Comparison of ENCODE assay signal across 1 cellular context in genomic region chr19:48568345-48568886, GRCh38.
TF ChIP-seq lines count a peak whose summit lies in the region.

No MANE protein-coding gene starts in this region.

TF ChIP-seq in HepG2, 621 proteins besides CTCF, POLR2A, EP300 and RAD21 (continued from another document and continues in another):
- TF ChIP-seq, protein P1, sequence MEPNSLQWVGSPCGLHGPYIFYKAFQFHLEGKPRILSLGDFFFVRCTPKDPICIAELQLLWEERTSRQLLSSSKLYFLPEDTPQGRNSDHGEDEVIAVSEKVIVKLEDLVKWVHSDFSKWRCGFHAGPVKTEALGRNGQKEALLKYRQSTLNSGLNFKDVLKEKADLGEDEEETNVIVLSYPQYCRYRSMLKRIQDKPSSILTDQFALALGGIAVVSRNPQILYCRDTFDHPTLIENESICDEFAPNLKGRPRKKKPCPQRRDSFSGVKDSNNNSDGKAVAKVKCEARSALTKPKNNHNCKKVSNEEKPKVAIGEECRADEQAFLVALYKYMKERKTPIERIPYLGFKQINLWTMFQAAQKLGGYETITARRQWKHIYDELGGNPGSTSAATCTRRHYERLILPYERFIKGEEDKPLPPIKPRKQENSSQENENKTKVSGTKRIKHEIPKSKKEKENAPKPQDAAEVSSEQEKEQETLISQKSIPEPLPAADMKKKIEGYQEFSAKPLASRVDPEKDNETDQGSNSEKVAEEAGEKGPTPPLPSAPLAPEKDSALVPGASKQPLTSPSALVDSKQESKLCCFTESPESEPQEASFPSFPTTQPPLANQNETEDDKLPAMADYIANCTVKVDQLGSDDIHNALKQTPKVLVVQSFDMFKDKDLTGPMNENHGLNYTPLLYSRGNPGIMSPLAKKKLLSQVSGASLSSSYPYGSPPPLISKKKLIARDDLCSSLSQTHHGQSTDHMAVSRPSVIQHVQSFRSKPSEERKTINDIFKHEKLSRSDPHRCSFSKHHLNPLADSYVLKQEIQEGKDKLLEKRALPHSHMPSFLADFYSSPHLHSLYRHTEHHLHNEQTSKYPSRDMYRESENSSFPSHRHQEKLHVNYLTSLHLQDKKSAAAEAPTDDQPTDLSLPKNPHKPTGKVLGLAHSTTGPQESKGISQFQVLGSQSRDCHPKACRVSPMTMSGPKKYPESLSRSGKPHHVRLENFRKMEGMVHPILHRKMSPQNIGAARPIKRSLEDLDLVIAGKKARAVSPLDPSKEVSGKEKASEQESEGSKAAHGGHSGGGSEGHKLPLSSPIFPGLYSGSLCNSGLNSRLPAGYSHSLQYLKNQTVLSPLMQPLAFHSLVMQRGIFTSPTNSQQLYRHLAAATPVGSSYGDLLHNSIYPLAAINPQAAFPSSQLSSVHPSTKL (CRISPR knock-in tag; IDR thresholded peaks at IDR 0.05), result no peak
- TF ChIP-seq THAP9 (CRISPR knock-in tag; IDR thresholded peaks at IDR 0.05; ENCODE audit: borderline replicate concordance) (no peak), SMAD3 (CRISPR knock-in tag; IDR thresholded peaks at IDR 0.05) (no peak), PCBP1 (IDR thresholded peaks at IDR 0.05; ENCODE audit: borderline replicate concordance, low read depth, low read length) (no peak), ZC3H13 (CRISPR knock-in tag; IDR thresholded peaks at IDR 0.05) (no peak), SNRNP70 (IDR thresholded peaks at IDR 0.05; ENCODE audit: low read depth, low read length) (no peak), ZNF350 (CRISPR knock-in tag; IDR thresholded peaks at IDR 0.05; ENCODE audit: borderline replicate concordance, low read depth) (no peak), REL (CRISPR knock-in tag; conservative IDR thresholded peaks at IDR 0.05) (no peak), ZNF232 (CRISPR knock-in tag; IDR thresholded peaks at IDR 0.05; ENCODE audit: borderline replicate concordance) (no peak), IKZF1 (IDR thresholded peaks at IDR 0.05) (no peak), NCOA1 (CRISPR knock-in tag; IDR thresholded peaks at IDR 0.05) (no peak), ZNF10 (CRISPR knock-in tag; IDR thresholded peaks at IDR 0.05; ENCODE audit: borderline replicate concordance, low read depth) (no peak), MTA1 (CRISPR knock-in tag; IDR thresholded peaks at IDR 0.05; ENCODE audit: borderline replicate concordance) (no peak), ZNF510 (CRISPR knock-in tag; IDR thresholded peaks at IDR 0.05; ENCODE audit: low read depth) (no peak), ZBTB25 (CRISPR knock-in tag; IDR thresholded peaks at IDR 0.05) (peak; percentile 35; the same call in 1 of the 2 replicates), ZNF777 (CRISPR knock-in tag; IDR thresholded peaks at IDR 0.05) (no peak), KLF11 (CRISPR knock-in tag; IDR thresholded peaks at IDR 0.05) (no peak), DR1 (CRISPR knock-in tag; IDR thresholded peaks at IDR 0.05) (no peak), LBX2 (CRISPR knock-in tag; IDR thresholded peaks at IDR 0.05; ENCODE audit: borderline replicate concordance) (no peak), NR2C2 (CRISPR knock-in tag; IDR thresholded peaks at IDR 0.05; ENCODE audit: borderline replicate concordance) (no peak), BCL6 (CRISPR knock-in tag; IDR thresholded peaks at IDR 0.05) (no peak), ZNF598 (CRISPR knock-in tag; IDR thresholded peaks at IDR 0.05; ENCODE audit: borderline replicate concordance) (0 out of 2 replicates have a peak, but pooled peaks have one; percentile 23), ZNF362 (CRISPR knock-in tag; IDR thresholded peaks at IDR 0.05; ENCODE audit: borderline replicate concordance) (no peak), MLLT10 (CRISPR knock-in tag; IDR thresholded peaks at IDR 0.05) (no peak), ELF3 (CRISPR knock-in tag; IDR thresholded peaks at IDR 0.05) (no peak), JUN (CRISPR knock-in tag; IDR thresholded peaks at IDR 0.05) (peak; percentile 43; the same call in 1 of the 2 replicates), ZNF549 (CRISPR knock-in tag; IDR thresholded peaks at IDR 0.05) (no peak), FOXC1 (CRISPR knock-in tag; IDR thresholded peaks at IDR 0.05; ENCODE audit: borderline replicate concordance) (no peak), SAP130 (CRISPR knock-in tag; IDR thresholded peaks at IDR 0.05; ENCODE audit: low read depth) (0 out of 2 replicates have a peak, but pooled peaks have one; percentile 33), ZNF784 (CRISPR knock-in tag; IDR thresholded peaks at IDR 0.05; ENCODE audit: borderline replicate concordance) (0 out of 2 replicates have a peak, but pooled peaks have one; percentile 30), HNRNPLL (IDR thresholded peaks at IDR 0.05; ENCODE audit: low read depth, low read length, poor library complexity, severe bottlenecking) (peak; percentile 31), ZNF333 (CRISPR knock-in tag; IDR thresholded peaks at IDR 0.05; ENCODE audit: borderline replicate concordance) (no peak), ARHGAP35 (CRISPR knock-in tag; IDR thresholded peaks at IDR 0.05; ENCODE audit: borderline replicate concordance) (no peak)
- TF ChIP-seq, protein P2, sequence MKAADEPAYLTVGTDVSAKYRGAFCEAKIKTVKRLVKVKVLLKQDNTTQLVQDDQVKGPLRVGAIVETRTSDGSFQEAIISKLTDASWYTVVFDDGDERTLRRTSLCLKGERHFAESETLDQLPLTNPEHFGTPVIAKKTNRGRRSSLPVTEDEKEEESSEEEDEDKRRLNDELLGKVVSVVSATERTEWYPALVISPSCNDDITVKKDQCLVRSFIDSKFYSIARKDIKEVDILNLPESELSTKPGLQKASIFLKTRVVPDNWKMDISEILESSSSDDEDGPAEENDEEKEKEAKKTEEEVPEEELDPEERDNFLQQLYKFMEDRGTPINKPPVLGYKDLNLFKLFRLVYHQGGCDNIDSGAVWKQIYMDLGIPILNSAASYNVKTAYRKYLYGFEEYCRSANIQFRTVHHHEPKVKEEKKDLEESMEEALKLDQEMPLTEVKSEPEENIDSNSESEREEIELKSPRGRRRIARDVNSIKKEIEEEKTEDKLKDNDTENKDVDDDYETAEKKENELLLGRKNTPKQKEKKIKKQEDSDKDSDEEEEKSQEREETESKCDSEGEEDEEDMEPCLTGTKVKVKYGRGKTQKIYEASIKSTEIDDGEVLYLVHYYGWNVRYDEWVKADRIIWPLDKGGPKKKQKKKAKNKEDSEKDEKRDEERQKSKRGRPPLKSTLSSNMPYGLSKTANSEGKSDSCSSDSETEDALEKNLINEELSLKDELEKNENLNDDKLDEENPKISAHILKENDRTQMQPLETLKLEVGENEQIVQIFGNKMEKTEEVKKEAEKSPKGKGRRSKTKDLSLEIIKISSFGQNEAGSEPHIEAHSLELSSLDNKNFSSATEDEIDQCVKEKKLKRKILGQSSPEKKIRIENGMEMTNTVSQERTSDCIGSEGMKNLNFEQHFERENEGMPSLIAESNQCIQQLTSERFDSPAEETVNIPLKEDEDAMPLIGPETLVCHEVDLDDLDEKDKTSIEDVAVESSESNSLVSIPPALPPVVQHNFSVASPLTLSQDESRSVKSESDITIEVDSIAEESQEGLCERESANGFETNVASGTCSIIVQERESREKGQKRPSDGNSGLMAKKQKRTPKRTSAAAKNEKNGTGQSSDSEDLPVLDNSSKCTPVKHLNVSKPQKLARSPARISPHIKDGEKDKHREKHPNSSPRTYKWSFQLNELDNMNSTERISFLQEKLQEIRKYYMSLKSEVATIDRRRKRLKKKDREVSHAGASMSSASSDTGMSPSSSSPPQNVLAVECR (CRISPR knock-in tag; IDR thresholded peaks at IDR 0.05; ENCODE audit: borderline replicate concordance), result no peak
- TF ChIP-seq, protein P3, sequence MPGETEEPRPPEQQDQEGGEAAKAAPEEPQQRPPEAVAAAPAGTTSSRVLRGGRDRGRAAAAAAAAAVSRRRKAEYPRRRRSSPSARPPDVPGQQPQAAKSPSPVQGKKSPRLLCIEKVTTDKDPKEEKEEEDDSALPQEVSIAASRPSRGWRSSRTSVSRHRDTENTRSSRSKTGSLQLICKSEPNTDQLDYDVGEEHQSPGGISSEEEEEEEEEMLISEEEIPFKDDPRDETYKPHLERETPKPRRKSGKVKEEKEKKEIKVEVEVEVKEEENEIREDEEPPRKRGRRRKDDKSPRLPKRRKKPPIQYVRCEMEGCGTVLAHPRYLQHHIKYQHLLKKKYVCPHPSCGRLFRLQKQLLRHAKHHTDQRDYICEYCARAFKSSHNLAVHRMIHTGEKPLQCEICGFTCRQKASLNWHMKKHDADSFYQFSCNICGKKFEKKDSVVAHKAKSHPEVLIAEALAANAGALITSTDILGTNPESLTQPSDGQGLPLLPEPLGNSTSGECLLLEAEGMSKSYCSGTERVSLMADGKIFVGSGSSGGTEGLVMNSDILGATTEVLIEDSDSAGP (CRISPR knock-in tag; IDR thresholded peaks at IDR 0.05; ENCODE audit: borderline replicate concordance), result no peak; the same call in 1 of the 2 replicates
- TF ChIP-seq, protein P4, sequence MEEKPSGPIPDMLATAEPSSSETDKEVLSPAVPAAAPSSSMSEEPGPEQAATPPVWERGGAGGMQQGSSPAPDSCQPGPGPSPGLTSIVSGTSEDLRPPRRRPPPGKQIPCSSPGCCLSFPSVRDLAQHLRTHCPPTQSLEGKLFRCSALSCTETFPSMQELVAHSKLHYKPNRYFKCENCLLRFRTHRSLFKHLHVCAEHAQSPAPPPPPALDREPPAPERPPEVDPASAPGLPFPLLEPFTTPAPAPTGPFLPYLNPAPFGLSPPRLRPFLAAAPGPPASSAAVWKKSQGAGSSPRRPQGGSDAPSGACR (CRISPR knock-in tag; IDR thresholded peaks at IDR 0.05), result no peak
- TF ChIP-seq, protein P5, sequence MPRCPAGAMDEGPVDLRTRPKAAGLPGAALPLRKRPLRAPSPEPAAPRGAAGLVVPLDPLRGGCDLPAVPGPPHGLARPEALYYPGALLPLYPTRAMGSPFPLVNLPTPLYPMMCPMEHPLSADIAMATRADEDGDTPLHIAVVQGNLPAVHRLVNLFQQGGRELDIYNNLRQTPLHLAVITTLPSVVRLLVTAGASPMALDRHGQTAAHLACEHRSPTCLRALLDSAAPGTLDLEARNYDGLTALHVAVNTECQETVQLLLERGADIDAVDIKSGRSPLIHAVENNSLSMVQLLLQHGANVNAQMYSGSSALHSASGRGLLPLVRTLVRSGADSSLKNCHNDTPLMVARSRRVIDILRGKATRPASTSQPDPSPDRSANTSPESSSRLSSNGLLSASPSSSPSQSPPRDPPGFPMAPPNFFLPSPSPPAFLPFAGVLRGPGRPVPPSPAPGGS (CRISPR knock-in tag; IDR thresholded peaks at IDR 0.05), result no peak
- TF ChIP-seq, protein P6, sequence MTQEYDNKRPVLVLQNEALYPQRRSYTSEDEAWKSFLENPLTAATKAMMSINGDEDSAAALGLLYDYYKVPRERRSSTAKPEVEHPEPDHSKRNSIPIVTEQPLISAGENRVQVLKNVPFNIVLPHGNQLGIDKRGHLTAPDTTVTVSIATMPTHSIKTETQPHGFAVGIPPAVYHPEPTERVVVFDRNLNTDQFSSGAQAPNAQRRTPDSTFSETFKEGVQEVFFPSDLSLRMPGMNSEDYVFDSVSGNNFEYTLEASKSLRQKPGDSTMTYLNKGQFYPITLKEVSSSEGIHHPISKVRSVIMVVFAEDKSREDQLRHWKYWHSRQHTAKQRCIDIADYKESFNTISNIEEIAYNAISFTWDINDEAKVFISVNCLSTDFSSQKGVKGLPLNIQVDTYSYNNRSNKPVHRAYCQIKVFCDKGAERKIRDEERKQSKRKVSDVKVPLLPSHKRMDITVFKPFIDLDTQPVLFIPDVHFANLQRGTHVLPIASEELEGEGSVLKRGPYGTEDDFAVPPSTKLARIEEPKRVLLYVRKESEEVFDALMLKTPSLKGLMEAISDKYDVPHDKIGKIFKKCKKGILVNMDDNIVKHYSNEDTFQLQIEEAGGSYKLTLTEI (CRISPR knock-in tag; conservative IDR thresholded peaks at IDR 0.05), result no peak
